Comparison of ENCODE assay signal across 8 cellular contexts in genomic region chr12:94545937-94546771, GRCh38.
DNase-seq lines count a peak whose midpoint lies in the region; ATAC-seq, FAIRE-seq and TF ChIP-seq lines count a peak whose summit lies in the region.

No MANE protein-coding gene starts in this region.

- no peaks in the 10 kb centered on the region for H3K36me3 ChIP-seq in pancreas

- ATAC-seq in GM18868 (IDR thresholded peaks at IDR 0.05; ENCODE audit: unreplicated experiment), result peak; percentile 97
- ATAC-seq in Right ventricle myocardium superior (ENCODE audit: poor library complexity), result peak; percentile 94
- peak; percentile 92 to 99 (median 98) for ATAC-seq in pancreas
- no peak for ATAC-seq in GM18858 (IDR thresholded peaks at IDR 0.05; ENCODE audit: unreplicated experiment)

- no peak for FAIRE-seq in pancreas (lab: Jason Lieb, UNC)

- intact Hi-C loops in Right ventricle myocardium superior (cut with DNase I), result loop anchor here (10.0 kb wide), 2 partner anchors 219 to 789 kb away; no protein-coding TSS in a partner anchor
- intact Hi-C loops in pancreas (cut with DNase I), result no loop called here

- no peak overlapping the region for H3K27ac ChIP-seq in pancreas

- no peaks in the 10 kb centered on the region for H3K27me3 ChIP-seq in pancreas

- H3K4me3 ChIP-seq in AG09309 (ENCODE audit: control insufficient read depth, low read depth, low read length), result no peak overlapping the region
- no peak overlapping the region for H3K4me3 ChIP-seq in WI38 (ENCODE audit: low read depth, low read length)
- H3K4me3 ChIP-seq in pancreas, result peak overlapping the region in 1 of 4 donors; percentile 10

- TF ChIP-seq CTCF in AG09309 (IDR thresholded peaks at IDR 0.05; ENCODE audit: control insufficient read depth, insufficient read depth, low read depth, low read length, missing control alignments), result peak; percentile 80
- TF ChIP-seq CTCF in LNCAP (IDR thresholded peaks at IDR 0.05), result peak; percentile 80
- TF ChIP-seq CTCF in WI38 (IDR thresholded peaks at IDR 0.05; ENCODE audit: low read depth, low read length), result peak; percentile 73
- peak; percentile 33 to 68 (median 52) for TF ChIP-seq CTCF in pancreas (IDR thresholded peaks at IDR 0.05)

- H3K4me1 ChIP-seq in pancreas, result no peaks in the 10 kb centered on the region

- peak; percentile 24 for DNase-seq in AG09309 (ENCODE audit: low read depth)
- DNase-seq in Right ventricle myocardium superior, result no peak
- peak in 4 of 6 donors; percentile 27 to 61 (median 38) for DNase-seq in pancreas
- DNase-seq in GOT3 (lab: John Stamatoyannopoulos, UW), result no peak

- WGBS in pancreas, 2 donors, result 39 to 43% methylated on average over 17 of the region's 17 CpGs

- H3K9me3 ChIP-seq in pancreas, result no peaks in the 10 kb centered on the region

Comparison
In these comparisons a context has a peak if more than half of its experiments do, and no peak if none do; other contexts are left out.
1. DNase-seq: peak in AG09309 (single experiment) and pancreas (4 of 6); none in Right ventricle myocardium superior (single experiment) and GOT3 (single experiment).
2. Peak in every context shown above with its lines, with median percentiles within 50 percentile points of each other: CTCF ChIP-seq.